ENCODE assay signal across 18 cellular contexts in genomic region chr15:91961357-91961756, GRCh38.
"Had no signal": no experiment of that assay in that cellular context is flagged by ENCODE, and none has a peak within 500 bp of the region (broad histone marks: within the 10 kb centered on the region; RNA-seq: fewer than 3 reads in every experiment).

No MANE protein-coding gene starts in this region.

- H3K4me1 Mint-ChIP-seq: memory B cell had no signal

- H3K36me3 ChIP-seq: gastroesophageal sphincter, pancreas had no signal

- ATAC-seq: gastroesophageal sphincter; left lobe of liver; mucosa of descending colon; naive thymus-derived CD4-positive, alpha-beta T cell; pancreas; T-cell had no signal

- DNase-seq: activated CD4-positive, alpha-beta T cell treated with anti-CD3 and anti-CD28 coated beads, Interleukin-2, amount 50 U/mL, for 48 hours; activated CD4-positive, CD25-positive, alpha-beta regulatory T cell treated with anti-CD3 and anti-CD28 coated beads, Interleukin-2, amount 50 U/mL, for 72 hours; cerebellar nuclear complex; effector memory CD4-positive, alpha-beta T cell; mucosa of descending colon; naive thymus-derived CD4-positive, alpha-beta T cell; pancreas; stimulated activated CD4-positive, alpha-beta T cell treated with anti-CD3 and anti-CD28 coated beads, Interleukin-1b, Interleukin-23, amount 100 ng/mL, for 48 hours; T-cell; T1000 had no signal

- H3K27me3 ChIP-seq: gastroesophageal sphincter, pancreas had no signal

- H3K36me3 Mint-ChIP-seq: brain, memory B cell had no signal

- H3K4me3 ChIP-seq: gastroesophageal sphincter, mucosa of descending colon, pancreas had no signal

- H3K27ac Mint-ChIP-seq: activated naive CD8-positive, alpha-beta T cell; activated T-helper 2 cell treated with anti-CD3 and anti-CD28 coated beads, Interferon-gamma antibody, Interleukin-2, Interleukin-4, amounts not matched to agents 10 μg/mL and 5 μg/mL and 100 μg/mL, durations not matched to agents 14 hours and 24 hours and 36 hours; brain; dendritic cell treated with granulocyte-macrophage colony-stimulating factor and Interleukin-4, amounts not matched to agents 40 ng/mL and 50 ng/mL, for 4 days; memory B cell; T-cell had no signal

- H3K4me3 Mint-ChIP-seq: activated naive CD8-positive, alpha-beta T cell; brain; dendritic cell treated with granulocyte-macrophage colony-stimulating factor and Interleukin-4, amounts not matched to agents 40 ng/mL and 50 ng/mL, for 4 days; memory B cell; naive thymus-derived CD4-positive, alpha-beta T cell; T-cell had no signal

- H3K9me3 ChIP-seq: gastroesophageal sphincter, mucosa of descending colon, pancreas had no signal

- H3K9me3 Mint-ChIP-seq: brain; dendritic cell treated with granulocyte-macrophage colony-stimulating factor and Interleukin-4, amounts not matched to agents 40 ng/mL and 50 ng/mL, for 4 days; memory B cell; T-cell had no signal

- H3K27ac ChIP-seq: epithelial cell of prostate, gastroesophageal sphincter, pancreas had no signal

- H3K27me3 Mint-ChIP-seq: activated naive CD8-positive, alpha-beta T cell; brain; dendritic cell treated with granulocyte-macrophage colony-stimulating factor and Interleukin-4, amounts not matched to agents 40 ng/mL and 50 ng/mL, for 4 days; memory B cell; naive thymus-derived CD4-positive, alpha-beta T cell; T-cell had no signal

- FAIRE-seq: pancreas had no signal

- H3K4me1 ChIP-seq: pancreas had no signal
